Comparison of ENCODE assay signal across 26 cellular contexts in the genomic region with DNA sequence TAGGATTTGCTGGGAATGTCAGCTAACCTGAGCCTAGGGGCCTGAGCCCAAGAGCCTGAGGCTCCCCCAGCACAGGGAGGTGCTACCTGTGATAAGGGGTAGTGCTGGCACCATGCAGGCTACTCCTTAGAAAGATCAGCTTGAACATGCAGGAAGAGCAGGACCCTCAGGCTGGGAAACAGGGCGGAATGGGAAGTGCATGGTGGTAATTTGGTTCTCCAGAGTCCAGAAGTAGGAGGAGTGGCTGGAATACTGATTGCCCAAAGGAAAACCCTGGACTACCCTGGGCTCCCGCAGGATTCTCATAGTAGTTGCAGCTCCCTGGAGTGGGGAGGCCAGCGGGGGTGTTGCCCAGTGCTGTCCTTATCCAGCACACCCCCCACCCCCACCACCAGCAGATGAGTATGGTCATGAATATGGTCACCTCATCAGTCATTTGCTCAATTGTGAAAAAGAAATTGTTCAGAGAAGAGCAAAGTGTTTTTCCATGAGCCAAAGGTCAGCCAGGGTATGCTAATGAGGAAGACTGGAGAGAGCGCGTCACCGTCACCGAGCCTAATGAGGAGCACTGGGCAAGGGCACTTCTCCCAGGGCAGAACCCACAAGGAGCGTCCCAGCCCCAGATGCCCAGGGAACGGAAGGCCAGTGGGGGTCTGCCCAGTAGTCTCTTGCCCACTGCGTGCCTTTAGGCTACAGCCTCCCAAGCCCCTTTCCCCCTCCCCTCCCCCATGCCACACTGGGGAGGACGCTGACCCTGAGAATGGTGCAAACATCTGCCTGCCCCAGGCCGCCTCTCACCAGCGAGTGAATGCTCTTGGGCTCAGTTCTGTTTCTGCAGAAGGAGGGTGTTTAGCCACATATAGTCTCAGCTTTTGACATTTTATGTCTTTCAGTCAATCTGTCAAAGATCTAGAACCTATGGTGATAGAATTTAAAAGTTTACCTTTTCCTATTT. TPM values are rescaled to one million over a fixed set of nuclear protein-coding genes. Genes with fewer than 3 reads are reported as not detected.
A peak's percentile ranks its signal among the peaks of the same experiment; 100 is the strongest.
DNase-seq lines count a peak whose midpoint lies in the region; ATAC-seq, FAIRE-seq and TF ChIP-seq lines count a peak whose summit lies in the region.
"Had no signal": no experiment of that assay in that cellular context is flagged by ENCODE, and none has a peak within 500 bp of the region (broad histone marks: within the 10 kb centered on the region; RNA-seq: fewer than 3 reads in every experiment).

No MANE protein-coding gene starts in this region.

- in situ Hi-C loops in HepG2 (cut with HindIII; ENCODE audit: extremely low pct_ligation_motif_present, low pct_unique_long_range_greater_than_20kb) = no loop called here
- in situ Hi-C loops in mammary epithelial cell (cut with MboI; ENCODE audit: low sequenced_read_pairs in 2 of 2) = loop anchor here in 1 of 2 donors (10.0 kb wide), 1 partner anchor 200 kb away; no protein-coding TSS in a partner anchor

- BruUV-seq in HepG2 (replicated peaks; lab: Mats Ljungman, UMichigan) (no TSS peak), mammary epithelial cell (replicated peaks; lab: Mats Ljungman, UMichigan) (no TSS peak)

- H3K27me3 ChIP-seq in HepG2 (ENCODE audit: control insufficient read depth in 1 of 2, insufficient read depth in 2 of 2, low read length in 2 of 2) (no peaks in the 10 kb centered on the region; a peak in 1 of 5 replicates), osteoblast (ENCODE audit: insufficient read depth, low read length) (no peaks in the 10 kb centered on the region), mammary epithelial cell (ENCODE audit: insufficient read depth, low read length) (no peaks in the 10 kb centered on the region)
- H3K27me3 ChIP-seq in effector memory CD4-positive, alpha-beta T cell (replicated peaks; ENCODE audit: control insufficient read depth, insufficient read depth, low read length, poor library complexity, severe bottlenecking) = no peaks in the 10 kb centered on the region
- H3K27me3 ChIP-seq: SJSA1 had no signal

- H3K4me2 ChIP-seq in HepG2 (ENCODE audit: low read depth, low read length) (no peak overlapping the region), osteoblast (ENCODE audit: insufficient read depth, low read length) (no peak overlapping the region), mammary epithelial cell (ENCODE audit: insufficient read depth, low read depth, low read length) (no peak overlapping the region)

- H3K9me3 ChIP-seq in HepG2 (ENCODE audit: low read length) (no peaks in the 10 kb centered on the region), osteoblast (ENCODE audit: low read depth, low read length) (no peaks in the 10 kb centered on the region), mammary epithelial cell (replicated peaks; ENCODE audit: insufficient read depth, low read length) (no peaks in the 10 kb centered on the region)
- no peaks in the 10 kb centered on the region for H3K9me3 ChIP-seq in effector memory CD4-positive, alpha-beta T cell (ENCODE audit: control insufficient read depth, low read length)
- H3K9me3 ChIP-seq: SJSA1 had no signal

- H3K9me3 Mint-ChIP-seq in activated CD8-positive, alpha-beta T cell treated with anti-CD3 and anti-CD28 coated beads for 36 hours = no peaks in the 10 kb centered on the region
- no peaks in the 10 kb centered on the region for H3K9me3 Mint-ChIP-seq in activated CD8-positive, alpha-beta T cell treated with anti-CD3 and anti-CD28 coated beads, Interleukin-2, amount 10 ng/mL, durations not matched to agents 7 days and 5 days (ENCODE audit: insufficient read depth)
- no peaks in the 10 kb centered on the region for H3K9me3 Mint-ChIP-seq in glutamatergic neuron (ENCODE audit: unreplicated experiment)
- H3K9me3 Mint-ChIP-seq: CD8-positive, alpha-beta memory T cell had no signal

- H2AFZ ChIP-seq in HepG2 (ENCODE audit: low read length) = no peak overlapping the region
- H2AFZ ChIP-seq in osteoblast (ENCODE audit: low read length) = no peak overlapping the region
- no peak overlapping the region for H2AFZ ChIP-seq in mammary epithelial cell (ENCODE audit: low read depth, low read length)

- dilution Hi-C loops in mammary epithelial cell (cut with HindIII; ENCODE audit: low sequenced_read_pairs) = no loop called here

- WGBS in HepG2 (ENCODE audit: low lambda C conversion rate) = 88% methylated on average over 10 of the region's 13 CpGs
- WGBS in mammary epithelial cell (ENCODE audit: low coverage, missing lambda C conversion rate) = 93% methylated on average over 6 of the region's 13 CpGs

- H3K79me2 ChIP-seq in HepG2 (ENCODE audit: insufficient read depth, low read length) (peaks cover 42% of the 10 kb centered on the region), osteoblast (ENCODE audit: insufficient read depth, low read length) (peaks cover 8% of the 10 kb centered on the region), mammary epithelial cell (ENCODE audit: insufficient read depth, low read length) (peaks cover 35% of the 10 kb centered on the region)

- no peak for ATAC-seq in activated CD8-positive, alpha-beta T cell treated with anti-CD3 and anti-CD28 coated beads for 36 hours
- ATAC-seq in activated CD8-positive, alpha-beta T cell treated with anti-CD3 and anti-CD28 coated beads, Interleukin-2, amount 10 ng/mL, durations not matched to agents 7 days and 5 days = no peak
- peak; percentile 52 for ATAC-seq in HepG2
- ATAC-seq: HCT116, Right ventricle myocardium inferior had no signal

- DNase-seq in activated CD8-positive, alpha-beta T cell treated with anti-CD3 and anti-CD28 coated beads for 36 hours = peak; percentile 57
- no peak for DNase-seq in activated CD8-positive, alpha-beta T cell treated with anti-CD3 and anti-CD28 coated beads, Interleukin-2, amount 10 ng/mL, durations not matched to agents 7 days and 5 days
- DNase-seq in HepG2 (ENCODE audit: low spot score) = no peak
- peak; percentile 38 for DNase-seq in osteoblast (ENCODE audit: insufficient read length, low spot score, missing footprints)
- DNase-seq in effector memory CD4-positive, alpha-beta T cell = no peak
- DNase-seq in mammary epithelial cell = no peak
- no peak for DNase-seq in iPS-NIHi11 (ENCODE audit: low spot score)
- no peak for DNase-seq in glutamatergic neuron
- DNase-seq: 8988T; AML-193; C1 segment of cervical spinal cord; Calu3; CD8-positive, alpha-beta memory T cell; DMS153; Kasumi-1; NCI-H187; NCI-H2107; NCI-H446 treated with DMSO at 0.1 percent for 48 hours; NCI-H526 treated with DMSO at 0.1 percent for 48 hours; OCI-M1 had no signal

- peaks cover 56% of the 10 kb centered on the region for H3K4me1 ChIP-seq in HepG2 (ENCODE audit: insufficient read depth, low read length)
- peaks cover 4% of the 10 kb centered on the region for H3K4me1 ChIP-seq in osteoblast (ENCODE audit: insufficient read depth, low read length)
- H3K4me1 ChIP-seq in effector memory CD4-positive, alpha-beta T cell (ENCODE audit: control insufficient read depth, insufficient read depth, low read length, poor library complexity, severe bottlenecking) = peaks cover 2% of the 10 kb centered on the region
- no peaks in the 10 kb centered on the region for H3K4me1 ChIP-seq in mammary epithelial cell (ENCODE audit: insufficient read depth, low read length)

- no peaks in the 10 kb centered on the region for H3K27me3 Mint-ChIP-seq in activated CD8-positive, alpha-beta T cell treated with anti-CD3 and anti-CD28 coated beads for 36 hours
- no peaks in the 10 kb centered on the region for H3K27me3 Mint-ChIP-seq in activated CD8-positive, alpha-beta T cell treated with anti-CD3 and anti-CD28 coated beads, Interleukin-2, amount 10 ng/mL, durations not matched to agents 7 days and 5 days (ENCODE audit: low read depth)
- H3K27me3 Mint-ChIP-seq in glutamatergic neuron (ENCODE audit: unreplicated experiment) = peaks cover 2% of the 10 kb centered on the region
- H3K27me3 Mint-ChIP-seq: CD8-positive, alpha-beta memory T cell had no signal

- H3K9ac ChIP-seq in HepG2 (ENCODE audit: insufficient read depth, low read depth, low read length) (no peak overlapping the region), mammary epithelial cell (ENCODE audit: insufficient read depth, low read length) (no peak overlapping the region)

- no peak for FAIRE-seq in HepG2 (lab: Jason Lieb, UNC)
- FAIRE-seq: G401.6, GM18507, H1 had no signal

- POLR2A ChIA-PET in activated CD8-positive, alpha-beta T cell treated with anti-CD3 and anti-CD28 coated beads for 36 hours (lab: Charles Lee) = no interaction called here
- POLR2A ChIA-PET in activated CD8-positive, alpha-beta T cell treated with anti-CD3 and anti-CD28 coated beads, Interleukin-2, amount 10 ng/mL, durations not matched to agents 7 days and 5 days (lab: Charles Lee) = no interaction called here
- POLR2A ChIA-PET in HepG2 (lab: Yijun Ruan, JAX) = no interaction called here

- H3K36me3 Mint-ChIP-seq in activated CD8-positive, alpha-beta T cell treated with anti-CD3 and anti-CD28 coated beads for 36 hours (ENCODE audit: low read depth) = peaks cover 36% of the 10 kb centered on the region
- H3K36me3 Mint-ChIP-seq in activated CD8-positive, alpha-beta T cell treated with anti-CD3 and anti-CD28 coated beads, Interleukin-2, amount 10 ng/mL, durations not matched to agents 7 days and 5 days (ENCODE audit: low read depth) = peaks cover 11% of the 10 kb centered on the region
- H3K36me3 Mint-ChIP-seq in glutamatergic neuron (ENCODE audit: unreplicated experiment) = no peaks in the 10 kb centered on the region

- peaks cover 24% of the 10 kb centered on the region for H3K4me1 Mint-ChIP-seq in activated CD8-positive, alpha-beta T cell treated with anti-CD3 and anti-CD28 coated beads for 36 hours (ENCODE audit: low read depth)
- peaks cover 35% of the 10 kb centered on the region for H3K4me1 Mint-ChIP-seq in activated CD8-positive, alpha-beta T cell treated with anti-CD3 and anti-CD28 coated beads, Interleukin-2, amount 10 ng/mL, durations not matched to agents 7 days and 5 days (ENCODE audit: low read depth)
- H3K4me1 Mint-ChIP-seq in glutamatergic neuron (ENCODE audit: low read depth, unreplicated experiment) = no peaks in the 10 kb centered on the region

- no peak for TF ChIP-seq EP300 in HepG2 (IDR thresholded peaks at IDR 0.05; ENCODE audit: low read depth in 2 of 2, low read length in 2 of 2)
- TF ChIP-seq EP300 in HepG2 (CRISPR knock-in tag; IDR thresholded peaks at IDR 0.05; ENCODE audit: borderline replicate concordance) = no peak

- TF ChIP-seq POLR2A in HepG2 (IDR thresholded peaks at IDR 0.05; ENCODE audit: insufficient read depth in 1 of 2, low read depth in 2 of 2, low read length in 2 of 2) = no peak

- peak overlapping the region; percentile 51 for H3K27ac Mint-ChIP-seq in activated CD8-positive, alpha-beta T cell treated with anti-CD3 and anti-CD28 coated beads for 36 hours
- no peak overlapping the region for H3K27ac Mint-ChIP-seq in activated CD8-positive, alpha-beta T cell treated with anti-CD3 and anti-CD28 coated beads, Interleukin-2, amount 10 ng/mL, durations not matched to agents 7 days and 5 days
- no peak overlapping the region for H3K27ac Mint-ChIP-seq in glutamatergic neuron (ENCODE audit: unreplicated experiment)

- H3K36me3 ChIP-seq in HepG2 (replicated peaks in 1 of 2; ENCODE audit: control insufficient read depth in 1 of 2, insufficient read depth in 2 of 2, low read length in 2 of 2) (peaks cover 20 to 47% of the 10 kb centered on the region in 2 experiments), osteoblast (ENCODE audit: insufficient read depth, low read length) (peaks cover 16% of the 10 kb centered on the region), mammary epithelial cell (ENCODE audit: insufficient read depth, low read length) (peaks cover 6% of the 10 kb centered on the region)
- peaks cover 19% of the 10 kb centered on the region for H3K36me3 ChIP-seq in effector memory CD4-positive, alpha-beta T cell (ENCODE audit: control insufficient read depth, insufficient read depth, low read length)

- H3K4me3 ChIP-seq in HepG2 (replicated peaks in 1 of 3; ENCODE audit: insufficient read depth in 1 of 3, low read depth in 2 of 3, low read length in 3 of 3) = no peak overlapping the region
- no peak overlapping the region for H3K4me3 ChIP-seq in osteoblast (ENCODE audit: insufficient read depth, low read length)
- no peak overlapping the region for H3K4me3 ChIP-seq in effector memory CD4-positive, alpha-beta T cell (ENCODE audit: insufficient read depth, low read depth, low read length, poor library complexity, severe bottlenecking)
- H3K4me3 ChIP-seq in mammary epithelial cell (replicated peaks in 1 of 3; ENCODE audit: insufficient read depth in 1 of 3, low read depth in 2 of 3, low read length in 3 of 3) = no peak overlapping the region
- H3K4me3 ChIP-seq: SJSA1 had no signal

- no peaks in the 10 kb centered on the region for H4K20me1 ChIP-seq in HepG2 (ENCODE audit: insufficient read depth, low read length)
- no peaks in the 10 kb centered on the region for H4K20me1 ChIP-seq in osteoblast (ENCODE audit: insufficient read depth, low read length)
- peaks cover 2% of the 10 kb centered on the region for H4K20me1 ChIP-seq in mammary epithelial cell (ENCODE audit: insufficient read depth, low read length)

- H3K27ac ChIP-seq in HepG2 (ENCODE audit: extremely low read length, insufficient read depth, low read length) (peak overlapping the region; percentile 37), osteoblast (ENCODE audit: low read depth, low read length) (no peak overlapping the region), mammary epithelial cell (ENCODE audit: insufficient read depth, low read depth, low read length) (no peak overlapping the region)
- no peak overlapping the region for H3K27ac ChIP-seq in effector memory CD4-positive, alpha-beta T cell (ENCODE audit: insufficient read depth, low read length, poor library complexity, severe bottlenecking)
- H3K27ac ChIP-seq: SJSA1 had no signal

- CTCF ChIA-PET in activated CD8-positive, alpha-beta T cell treated with anti-CD3 and anti-CD28 coated beads for 36 hours (lab: Charles Lee) = interaction anchor here (0.6 kb wide), 1 partner anchor 1231 kb away, joined by 3 read pairs; no protein-coding TSS in a partner anchor
- CTCF ChIA-PET in activated CD8-positive, alpha-beta T cell treated with anti-CD3 and anti-CD28 coated beads, Interleukin-2, amount 10 ng/mL, durations not matched to agents 7 days and 5 days (lab: Charles Lee) = interaction anchor here (1.3 kb wide), 1 partner anchor 19 kb away, joined by 4 read pairs; no protein-coding TSS in a partner anchor
- CTCF ChIA-PET in HepG2 (lab: Yijun Ruan, JAX; ENCODE audit: low intra/inter-chr PET ratio, low total read pairs) (no interaction called here), mammary epithelial cell (lab: Charles Lee; ENCODE audit: low non-redundant PET) (no interaction called here)

- intact Hi-C loops in activated CD8-positive, alpha-beta T cell treated with anti-CD3 and anti-CD28 coated beads for 36 hours (cut with micrococcal nuclease) = no loop called here
- intact Hi-C loops in HepG2 (cut with micrococcal nuclease; ENCODE audit: unreplicated experiment) = no loop called here
- intact Hi-C loops in mammary epithelial cell (cut with micrococcal nuclease) = no loop called here

- no peak overlapping the region for H3K4me3 Mint-ChIP-seq in activated CD8-positive, alpha-beta T cell treated with anti-CD3 and anti-CD28 coated beads for 36 hours
- H3K4me3 Mint-ChIP-seq in activated CD8-positive, alpha-beta T cell treated with anti-CD3 and anti-CD28 coated beads, Interleukin-2, amount 10 ng/mL, durations not matched to agents 7 days and 5 days = no peak overlapping the region
- no peak overlapping the region for H3K4me3 Mint-ChIP-seq in glutamatergic neuron (ENCODE audit: unreplicated experiment)

- TF ChIP-seq RAD21 in HepG2 (CRISPR knock-in tag; IDR thresholded peaks at IDR 0.05) = no peak

- no peak for TF ChIP-seq CTCF in activated CD8-positive, alpha-beta T cell treated with anti-CD3 and anti-CD28 coated beads for 36 hours (IDR thresholded peaks at IDR 0.05)
- TF ChIP-seq CTCF in HepG2 (CRISPR knock-in tag; IDR thresholded peaks at IDR 0.05) (no peak), osteoblast (IDR thresholded peaks at IDR 0.05; ENCODE audit: extremely low read depth, low read depth, low read length) (no peak), mammary epithelial cell (conservative IDR thresholded peaks at IDR 0.05 in 1 of 2, IDR thresholded peaks at IDR 0.05 in 1 of 2; ENCODE audit: extremely low read depth in 1 of 2, insufficient read depth in 1 of 2, low read depth in 1 of 2, low read length in 2 of 2) (no peak), glutamatergic neuron (IDR thresholded peaks at IDR 0.05; ENCODE audit: partially characterized antibody, unreplicated experiment) (no peak)

RNA-seq across cellular contexts. Expression of a gene that starts 5.3 kb away (rescaled TPM):
- 10 to 100 TPM; 23.2 to 24.6 TPM for total RNA-seq in activated CD8-positive, alpha-beta T cell treated with anti-CD3 and anti-CD28 coated beads for 36 hours
- total RNA-seq in activated CD8-positive, alpha-beta T cell treated with anti-CD3 and anti-CD28 coated beads, Interleukin-2, amount 10 ng/mL, durations not matched to agents 7 days and 5 days = 10 to 100 TPM; 13.4 to 13.5 TPM
- 39.1 and 47.6 TPM in 2 replicates for total RNA-seq in HepG2 (2016; rRNA removed; fragmentation: Illumina TruSeq; extraction: Trizol)
- 22.0 and 24.4 TPM in 2 replicates for total RNA-seq in HepG2 (2016; cell fraction: cytosol; rRNA removed; fragmentation: Illumina TruSeq; extraction: Trizol; ENCODE audit: low read depth)
- total RNA-seq in HepG2 (2016; cell fraction: insoluble cytoplasmic fraction; rRNA removed; fragmentation: Illumina TruSeq; extraction: Trizol) = 42.6 and 49.3 TPM in 2 replicates
- 48.8 and 50.6 TPM in 2 replicates for total RNA-seq in HepG2 (2016; cell fraction: membrane; rRNA removed; fragmentation: Illumina TruSeq; extraction: Trizol)
- 23.6 and 26.4 TPM in 2 replicates for total RNA-seq in HepG2 (2016; cell fraction: nucleus; rRNA removed; fragmentation: Illumina TruSeq; extraction: Trizol)
- 16.7 and 17.3 TPM in 2 replicates for polyA plus RNA-seq in HepG2 (2011; rRNA removed)
- polyA plus RNA-seq in HepG2 (2011; cell fraction: cytosol; rRNA removed) = 18.4 TPM in 2 replicates
- 13.4 and 16.0 TPM in 2 replicates for polyA plus RNA-seq in HepG2 (2011; cell fraction: nucleus; rRNA removed)
- 15.2 and 20.8 TPM in 2 replicates for polyA plus RNA-seq in HepG2 (2012)
- polyA plus RNA-seq in HepG2 (2016; cell fraction: cytosol; fragmentation: Illumina TruSeq; extraction: Trizol; ENCODE audit: low read depth) = 16.9 and 21.3 TPM in 2 replicates
- 29.3 and 33.6 TPM in 2 replicates for polyA plus RNA-seq in HepG2 (2016; cell fraction: insoluble cytoplasmic fraction; fragmentation: Illumina TruSeq; extraction: Trizol; ENCODE audit: low read depth)
- polyA plus RNA-seq in HepG2 (2016; cell fraction: membrane; fragmentation: Illumina TruSeq; extraction: Trizol; ENCODE audit: low read depth) = 26.5 and 28.3 TPM in 2 replicates
- polyA plus RNA-seq in HepG2 (2016; cell fraction: nucleus; fragmentation: Illumina TruSeq; extraction: Trizol; ENCODE audit: insufficient read depth, low read depth) = 21.7 and 25.2 TPM in 2 replicates
- 51.4 and 76.4 TPM in 2 replicates for polyA minus RNA-seq in HepG2 (2011; rRNA and poly(A)+ RNA removed; ENCODE audit: low replicate concordance)
- 18.8 and 20.9 TPM in 2 replicates for polyA minus RNA-seq in HepG2 (2011; cell fraction: cytosol; rRNA and poly(A)+ RNA removed)
- polyA minus RNA-seq in HepG2 (2011; cell fraction: nucleus; rRNA and poly(A)+ RNA removed) = 15.6 and 18.8 TPM in 2 replicates
- 9.4 TPM in 2 replicates for total RNA-seq in osteoblast
- total RNA-seq in mammary epithelial cell = 10 to 100 TPM; 15.3 to 17.2 TPM
- polyA plus RNA-seq in mammary epithelial cell = 13.3 TPM
- polyA minus RNA-seq in mammary epithelial cell = 9.1 TPM
- total RNA-seq in glutamatergic neuron (ENCODE audit: unreplicated experiment) = 7.3 TPM

RNA-seq across cellular contexts. Expression of a gene that starts 23.7 kb away (rescaled TPM):
- 10 to 100 TPM; 41.0 to 44.7 TPM for total RNA-seq in activated CD8-positive, alpha-beta T cell treated with anti-CD3 and anti-CD28 coated beads for 36 hours
- total RNA-seq in activated CD8-positive, alpha-beta T cell treated with anti-CD3 and anti-CD28 coated beads, Interleukin-2, amount 10 ng/mL, durations not matched to agents 7 days and 5 days = 10 to 100 TPM; 35.6 to 37.3 TPM
- total RNA-seq in HepG2 (2016; rRNA removed; fragmentation: Illumina TruSeq; extraction: Trizol) (34.1 and 43.5 TPM in 2 replicates), osteoblast (13.4 and 18.0 TPM in 2 replicates), mammary epithelial cell (10 to 100 TPM; 15.7 to 17.3 TPM), glutamatergic neuron (ENCODE audit: unreplicated experiment) (28.8 TPM)
- total RNA-seq in HepG2 (2016; cell fraction: cytosol; rRNA removed; fragmentation: Illumina TruSeq; extraction: Trizol; ENCODE audit: low read depth) = 16.8 and 19.4 TPM in 2 replicates
- 33.0 and 40.4 TPM in 2 replicates for total RNA-seq in HepG2 (2016; cell fraction: insoluble cytoplasmic fraction; rRNA removed; fragmentation: Illumina TruSeq; extraction: Trizol)
- total RNA-seq in HepG2 (2016; cell fraction: membrane; rRNA removed; fragmentation: Illumina TruSeq; extraction: Trizol) = 18.7 and 19.6 TPM in 2 replicates
- total RNA-seq in HepG2 (2016; cell fraction: nucleus; rRNA removed; fragmentation: Illumina TruSeq; extraction: Trizol) = 23.7 and 27.9 TPM in 2 replicates
- polyA plus RNA-seq in HepG2 (2011; rRNA removed) (20.4 and 23.7 TPM in 2 replicates), mammary epithelial cell (15.0 TPM)
- 11.8 and 14.3 TPM in 2 replicates for polyA plus RNA-seq in HepG2 (2011; cell fraction: cytosol; rRNA removed)
- polyA plus RNA-seq in HepG2 (2011; cell fraction: nucleus; rRNA removed) = 13.6 and 19.3 TPM in 2 replicates
- polyA plus RNA-seq in HepG2 (2012) = 20.1 and 23.9 TPM in 2 replicates
- 15.7 and 16.2 TPM in 2 replicates for polyA plus RNA-seq in HepG2 (2016; cell fraction: cytosol; fragmentation: Illumina TruSeq; extraction: Trizol; ENCODE audit: low read depth)
- 41.7 and 42.1 TPM in 2 replicates for polyA plus RNA-seq in HepG2 (2016; cell fraction: insoluble cytoplasmic fraction; fragmentation: Illumina TruSeq; extraction: Trizol; ENCODE audit: low read depth)
- polyA plus RNA-seq in HepG2 (2016; cell fraction: membrane; fragmentation: Illumina TruSeq; extraction: Trizol; ENCODE audit: low read depth) = 14.6 and 14.8 TPM in 2 replicates
- polyA plus RNA-seq in HepG2 (2016; cell fraction: nucleus; fragmentation: Illumina TruSeq; extraction: Trizol; ENCODE audit: insufficient read depth, low read depth) = 33.3 and 34.6 TPM in 2 replicates
- polyA minus RNA-seq in HepG2 (2011; rRNA and poly(A)+ RNA removed; ENCODE audit: low replicate concordance) = 4.6 and 5.6 TPM in 2 replicates
- polyA minus RNA-seq in HepG2 (2011; cell fraction: cytosol; rRNA and poly(A)+ RNA removed) = 6.1 and 9.2 TPM in 2 replicates
- 23.2 and 39.9 TPM in 2 replicates for polyA minus RNA-seq in HepG2 (2011; cell fraction: nucleus; rRNA and poly(A)+ RNA removed)
- polyA minus RNA-seq in mammary epithelial cell = 4.1 TPM

Comparison
In these comparisons a context has a peak if more than half of its experiments do, and no peak if none do; other contexts are left out.
1. DNase-seq: peak in activated CD8-positive, alpha-beta T cell treated with anti-CD3 and anti-CD28 coated beads for 36 hours (single experiment) and osteoblast (single experiment); none in activated CD8-positive, alpha-beta T cell treated with anti-CD3 and anti-CD28 coated beads, Interleukin-2, amount 10 ng/mL, durations not matched to agents 7 days and 5 days (single experiment), HepG2 (single experiment), effector memory CD4-positive, alpha-beta T cell (0 of 3), mammary epithelial cell (single experiment), iPS-NIHi11 (single experiment) and glutamatergic neuron (single experiment).
2. CTCF ChIA-PET loops: an anchor here in activated CD8-positive, alpha-beta T cell treated with anti-CD3 and anti-CD28 coated beads for 36 hours (0.6 kb wide) and activated CD8-positive, alpha-beta T cell treated with anti-CD3 and anti-CD28 coated beads, Interleukin-2, amount 10 ng/mL, durations not matched to agents 7 days and 5 days (1.3 kb wide); none called in HepG2 and mammary epithelial cell.